In genomic region chr12:70686299-70686698, GRCh38 we compare ENCODE assay signal across 30 cellular contexts. TPM values are rescaled to one million over a fixed set of nuclear protein-coding genes. Genes with fewer than 3 reads are reported as not detected.
"Had no signal": no experiment of that assay in that cellular context is flagged by ENCODE, and none has a peak within 500 bp of the region (broad histone marks: within the 10 kb centered on the region; RNA-seq: fewer than 3 reads in every experiment).

No MANE protein-coding gene starts in this region.

- DNase-seq: activated CD4-positive, alpha-beta T cell treated with anti-CD3 and anti-CD28 coated beads for 48 hours; activated CD4-positive, alpha-beta T cell treated with anti-CD3 and anti-CD28 coated beads, Interleukin-2, amount 50 U/mL, for 4 hours; activated CD4-positive, CD25-positive, alpha-beta regulatory T cell treated with anti-CD3 and anti-CD28 coated beads, Interleukin-2, amount 50 U/mL, for 72 hours; activated CD8-positive, alpha-beta memory T cell treated with anti-CD3 and anti-CD28 coated beads, Interleukin-2, amount 50 U/mL, for 48 hours; activated CD8-positive, alpha-beta T cell treated with anti-CD3 and anti-CD28 coated beads, Interleukin-2, amount 10 ng/mL, durations not matched to agents 7 days and 5 days; activated naive CD4-positive, alpha-beta T cell treated with anti-CD3 and anti-CD28 coated beads, Interleukin-2, amount 50 U/mL, for 16 hours; activated naive CD8-positive, alpha-beta T cell treated with anti-CD3 and anti-CD28 coated beads, Interleukin-2, amount 10 ng/mL, durations not matched to agents 7 days and 5 days; activated T-cell treated with anti-CD3 and anti-CD28 coated beads, Interleukin-2, amount 50 U/mL, for 1 hour; adrenal gland; anterior cingulate cortex; cerebellar nuclear complex; MG63; MV-4-11; NCI-H1092 treated with DMSO at 0.1 percent for 48 hours; NCI-H1436; NCI-H1694 treated with DMSO at 0.1 percent for 48 hours; NCI-H2029 treated with DMSO at 0.1 percent for 48 hours; NCI-H345; NCI-H510A; NCI-H526 treated with DMSO at 0.1 percent for 48 hours; NCI-H82; NK-92 treated with Interleukin-12 subunit alpha and Interleukin-12 subunit beta, amount 100 ng/mL, for 24 hours; OCI-M1; RPMI8226; SW 1271 had no signal

- H3K36me3 ChIP-seq: adrenal gland, MG63 had no signal

- H3K9me3 ChIP-seq: adrenal gland, MG63 had no signal

- H3K4me1 ChIP-seq: adrenal gland had no signal

- ATAC-seq: activated CD8-positive, alpha-beta T cell treated with anti-CD3 and anti-CD28 coated beads, Interleukin-2, amount 10 ng/mL, durations not matched to agents 7 days and 5 days; Panc1; Right ventricle myocardium inferior; WTC11 had no signal

- H3K4me3 ChIP-seq: adrenal gland, MG63, SK-N-MC had no signal

- H3K27me3 ChIP-seq: adrenal gland, MG63 had no signal

- H3K27ac ChIP-seq: adrenal gland, SK-N-MC had no signal

RNA-seq across cellular contexts. Expression of gene PTPRB, which starts 49.1 kb away (rescaled TPM):
- total RNA-seq: activated CD8-positive, alpha-beta T cell treated with anti-CD3 and anti-CD28 coated beads, Interleukin-2, amount 10 ng/mL, durations not matched to agents 7 days and 5 days; activated naive CD8-positive, alpha-beta T cell treated with anti-CD3 and anti-CD28 coated beads, Interleukin-2, amount 10 ng/mL, durations not matched to agents 7 days and 5 days; T-helper 1 cell treated with Interleukin-12 subunit alpha and Interleukin-12 subunit beta and Interleukin-4 antibody, amounts not matched to agents 30 ng/mL and 1 ng/mL, for 36 hours had no signal
